In genomic region chr5:41844502-41844901, GRCh38 we compare ENCODE assay signal across 5 cellular contexts.
"Had no signal": no experiment of that assay in that cellular context is flagged by ENCODE, and none has a peak within 500 bp of the region (broad histone marks: within the 10 kb centered on the region; RNA-seq: fewer than 3 reads in every experiment).

No MANE protein-coding gene starts in this region.

- ATAC-seq: GM23338 had no signal

- H3K27ac ChIP-seq: HL-60 had no signal

- H3K4me3 ChIP-seq: GM23338 had no signal

- DNase-seq: H9, HCEC 1CT, IMR-90 had no signal
